Comparison of ENCODE assay signal across 34 cellular contexts in the genomic region with DNA sequence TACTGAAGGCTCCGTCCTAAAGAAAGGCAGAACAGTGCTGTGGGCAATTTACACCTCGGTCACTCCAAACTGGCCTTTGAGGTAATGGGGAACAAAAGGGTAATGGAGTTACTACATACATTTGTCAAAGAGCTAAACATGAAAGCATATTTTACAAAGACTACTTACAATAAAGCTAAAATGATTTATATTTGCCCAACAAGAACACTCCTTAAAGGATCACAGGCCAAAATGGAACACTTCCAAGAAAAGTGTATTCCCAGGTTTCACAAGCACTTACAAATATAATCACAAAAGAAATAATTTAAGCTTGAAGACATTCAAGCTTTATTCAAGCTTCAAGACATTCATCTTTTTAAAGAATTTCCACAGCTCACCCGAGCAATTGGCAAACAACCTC.
"Had no signal": no experiment of that assay in that cellular context is flagged by ENCODE, and none has a peak within 500 bp of the region (broad histone marks: within the 10 kb centered on the region; RNA-seq: fewer than 3 reads in every experiment).

No MANE protein-coding gene starts in this region.

- H3K27me3 Mint-ChIP-seq: activated CD4-positive, alpha-beta memory T cell treated with anti-CD3 and anti-CD28 coated beads, Interleukin-2, amount 10 ng/mL, durations not matched to agents 7 days and 5 days; activated CD4-positive, alpha-beta T cell treated with anti-CD3 and anti-CD28 coated beads for 36 hours; activated CD4-positive, alpha-beta T cell treated with anti-CD3 and anti-CD28 coated beads, Interleukin-2, amount 10 ng/mL, durations not matched to agents 24 days and 14 days; activated naive CD4-positive, alpha-beta T cell treated with anti-CD3 and anti-CD28 coated beads, Interleukin-2, amount 10 ng/mL, durations not matched to agents 7 days and 5 days; activated naive CD8-positive, alpha-beta T cell treated with anti-CD3 and anti-CD28 coated beads, Interleukin-2, amount 10 ng/mL, durations not matched to agents 7 days and 5 days; activated T-cell treated with anti-CD3 and anti-CD28 coated beads, Interleukin-2, amount 50 U/mL, for 24 hours; central memory CD8-positive, alpha-beta T cell; effector memory CD8-positive, alpha-beta T cell; T-helper 17 cell had no signal

- H3K27me3 ChIP-seq: brain microvascular endothelial cell, dorsolateral prefrontal cortex, esophagus muscularis mucosa, gastroesophageal sphincter, heart right ventricle had no signal

- H3K9me3 ChIP-seq: esophagus muscularis mucosa, gastroesophageal sphincter, heart right ventricle had no signal

- H3K4me1 ChIP-seq: heart right ventricle had no signal

- H3K36me3 Mint-ChIP-seq: activated naive CD4-positive, alpha-beta T cell treated with anti-CD3 and anti-CD28 coated beads, Interleukin-2, amount 10 ng/mL, durations not matched to agents 7 days and 5 days; activated naive CD4-positive, alpha-beta T cell treated with anti-CD3 and anti-CD28 coated beads, Interleukin-2, amount 50 U/mL, for 72 hours had no signal

- H3K27ac Mint-ChIP-seq: activated CD4-positive, alpha-beta memory T cell treated with anti-CD3 and anti-CD28 coated beads, Interleukin-2, amount 10 ng/mL, durations not matched to agents 7 days and 5 days; activated CD4-positive, alpha-beta T cell treated with anti-CD3 and anti-CD28 coated beads for 36 hours; activated CD4-positive, alpha-beta T cell treated with anti-CD3 and anti-CD28 coated beads, Interleukin-2, amount 10 ng/mL, durations not matched to agents 24 days and 14 days; activated naive CD4-positive, alpha-beta T cell treated with anti-CD3 and anti-CD28 coated beads, Interleukin-2, amount 10 ng/mL, durations not matched to agents 7 days and 5 days; activated naive CD4-positive, alpha-beta T cell treated with anti-CD3 and anti-CD28 coated beads, Interleukin-2, amount 50 U/mL, for 72 hours; activated naive CD8-positive, alpha-beta T cell treated with anti-CD3 and anti-CD28 coated beads, Interleukin-2, amount 10 ng/mL, durations not matched to agents 7 days and 5 days; activated T-cell treated with anti-CD3 and anti-CD28 coated beads, Interleukin-2, amount 50 U/mL, for 24 hours; activated T-cell treated with anti-CD3 and anti-CD28 coated beads, Interleukin-2, amount 50 U/mL, for 72 hours; dendritic cell treated with granulocyte-macrophage colony-stimulating factor and Interleukin-4, amounts not matched to agents 40 ng/mL and 50 ng/mL, for 4 days; effector memory CD8-positive, alpha-beta T cell; T-helper 17 cell; T-helper 2 cell treated with Interferon-gamma antibody and Interleukin-4, amounts not matched to agents 5 μg/mL and 100 μg/mL, for 36 hours had no signal

- H3K4me3 ChIP-seq: coronary artery, dorsolateral prefrontal cortex, esophagus muscularis mucosa, gastroesophageal sphincter, heart right ventricle had no signal

- H3K4me1 Mint-ChIP-seq: activated CD4-positive, alpha-beta memory T cell treated with anti-CD3 and anti-CD28 coated beads, Interleukin-2, amount 10 ng/mL, durations not matched to agents 7 days and 5 days; activated CD4-positive, alpha-beta T cell treated with anti-CD3 and anti-CD28 coated beads for 36 hours; activated naive CD4-positive, alpha-beta T cell treated with anti-CD3 and anti-CD28 coated beads, Interleukin-2, amount 10 ng/mL, durations not matched to agents 7 days and 5 days; central memory CD8-positive, alpha-beta T cell; T-helper 17 cell had no signal

- FAIRE-seq: astrocyte, bronchial epithelial cell had no signal

- DNase-seq: activated CD4-positive, alpha-beta memory T cell treated with anti-CD3 and anti-CD28 coated beads, Interleukin-2, amount 10 ng/mL, durations not matched to agents 7 days and 5 days; activated CD4-positive, alpha-beta T cell treated with anti-CD3 and anti-CD28 coated beads for 36 hours; activated CD4-positive, alpha-beta T cell treated with anti-CD3 and anti-CD28 coated beads, Interleukin-2, amount 10 ng/mL, durations not matched to agents 24 days and 14 days; activated CD4-positive, alpha-beta T cell treated with anti-CD3 and anti-CD28 coated beads, Interleukin-2, amount 50 U/mL, for 4 hours; activated CD4-positive, CD25-positive, alpha-beta regulatory T cell; activated CD4-positive, CD25-positive, alpha-beta regulatory T cell treated with anti-CD3 and anti-CD28 coated beads, Interleukin-2, amount 50 U/mL, for 72 hours; activated CD8-positive, alpha-beta memory T cell treated with anti-CD3 and anti-CD28 coated beads, Interleukin-2, amount 50 U/mL, for 48 hours; activated gamma-delta T cell; activated naive CD4-positive, alpha-beta T cell; activated naive CD4-positive, alpha-beta T cell treated with anti-CD3 and anti-CD28 coated beads, Interleukin-2, amount 10 ng/mL, durations not matched to agents 7 days and 5 days; activated naive CD8-positive, alpha-beta T cell treated with anti-CD3 and anti-CD28 coated beads, Interleukin-2, amount 10 ng/mL, durations not matched to agents 7 days and 5 days; activated T-cell treated with anti-CD3 and anti-CD28 coated beads for 4 hours; activated T-cell treated with anti-CD3 and anti-CD28 coated beads, Interleukin-2, amount 50 U/mL, for 24 hours; activated T-cell treated with anti-CD3 and anti-CD28 coated beads, Interleukin-2, amount 50 U/mL, for 72 hours; amniotic stem cell; anterior cingulate cortex; brain microvascular endothelial cell; dorsolateral prefrontal cortex; effector memory CD8-positive, alpha-beta T cell; erythroblast; foreskin melanocyte; heart right ventricle; T-helper 1 cell; T-helper 17 cell; T1000 had no signal

- H3K4me3 Mint-ChIP-seq: activated CD4-positive, alpha-beta memory T cell treated with anti-CD3 and anti-CD28 coated beads, Interleukin-2, amount 10 ng/mL, durations not matched to agents 7 days and 5 days; activated CD4-positive, alpha-beta T cell treated with anti-CD3 and anti-CD28 coated beads for 36 hours; activated CD4-positive, alpha-beta T cell treated with anti-CD3 and anti-CD28 coated beads, Interleukin-2, amount 10 ng/mL, durations not matched to agents 24 days and 14 days; activated naive CD4-positive, alpha-beta T cell treated with anti-CD3 and anti-CD28 coated beads, Interleukin-2, amount 10 ng/mL, durations not matched to agents 7 days and 5 days; activated naive CD8-positive, alpha-beta T cell treated with anti-CD3 and anti-CD28 coated beads, Interleukin-2, amount 10 ng/mL, durations not matched to agents 7 days and 5 days; activated T-cell treated with anti-CD3 and anti-CD28 coated beads, Interleukin-2, amount 50 U/mL, for 24 hours; activated T-cell treated with anti-CD3 and anti-CD28 coated beads, Interleukin-2, amount 50 U/mL, for 72 hours; central memory CD8-positive, alpha-beta T cell; dendritic cell treated with granulocyte-macrophage colony-stimulating factor and Interleukin-4, amounts not matched to agents 40 ng/mL and 50 ng/mL, for 4 days; effector memory CD8-positive, alpha-beta T cell; T-helper 17 cell; T-helper 2 cell treated with Interferon-gamma antibody and Interleukin-4, amounts not matched to agents 5 μg/mL and 100 μg/mL, for 36 hours had no signal

- H3K36me3 ChIP-seq: brain microvascular endothelial cell, esophagus muscularis mucosa, gastroesophageal sphincter, heart right ventricle had no signal

- H3K9me3 Mint-ChIP-seq: activated CD4-positive, alpha-beta memory T cell treated with anti-CD3 and anti-CD28 coated beads, Interleukin-2, amount 10 ng/mL, durations not matched to agents 7 days and 5 days; activated CD4-positive, alpha-beta T cell treated with anti-CD3 and anti-CD28 coated beads, Interleukin-2, amount 10 ng/mL, durations not matched to agents 24 days and 14 days; activated naive CD4-positive, alpha-beta T cell treated with anti-CD3 and anti-CD28 coated beads, Interleukin-2, amount 10 ng/mL, durations not matched to agents 7 days and 5 days; activated naive CD4-positive, alpha-beta T cell treated with anti-CD3 and anti-CD28 coated beads, Interleukin-2, amount 50 U/mL, for 72 hours; activated naive CD8-positive, alpha-beta T cell treated with anti-CD3 and anti-CD28 coated beads, Interleukin-2, amount 10 ng/mL, durations not matched to agents 7 days and 5 days; activated T-cell treated with anti-CD3 and anti-CD28 coated beads, Interleukin-2, amount 50 U/mL, for 24 hours; activated T-cell treated with anti-CD3 and anti-CD28 coated beads, Interleukin-2, amount 50 U/mL, for 72 hours; central memory CD8-positive, alpha-beta T cell; dendritic cell treated with granulocyte-macrophage colony-stimulating factor and Interleukin-4, amounts not matched to agents 40 ng/mL and 50 ng/mL, for 4 days; effector memory CD8-positive, alpha-beta T cell; T-helper 2 cell treated with Interferon-gamma antibody and Interleukin-4, amounts not matched to agents 5 μg/mL and 100 μg/mL, for 36 hours had no signal

- H3K27ac ChIP-seq: brain microvascular endothelial cell, coronary artery, dorsolateral prefrontal cortex, heart right ventricle had no signal
